ENCODE assay signal across 8 cellular contexts in genomic region chr20:1265916-1266166, GRCh38. TPM values are rescaled to one million over a fixed set of nuclear protein-coding genes. Genes with fewer than 3 reads are reported as not detected.
A peak's percentile ranks its signal among the peaks of the same experiment; 100 is the strongest.
DNase-seq lines count a peak whose midpoint lies in the region; ATAC-seq and TF ChIP-seq lines count a peak whose summit lies in the region.

No MANE protein-coding gene starts in this region.

- POLR2A ChIA-PET in activated CD8-positive, alpha-beta T cell treated with anti-CD3 and anti-CD28 coated beads for 36 hours (lab: Charles Lee) = interaction anchor here (0.9 to 3.1 kb wide), 6 partner anchors 11 to 200 kb away, joined by 3 to 15 read pairs (median 4); partner anchors contain the start of genes NSFL1C and RAD21L1

- H3K27ac Mint-ChIP-seq in activated CD8-positive, alpha-beta T cell treated with anti-CD3 and anti-CD28 coated beads for 36 hours = peak overlapping the region; percentile 88

- CTCF ChIA-PET in activated CD8-positive, alpha-beta T cell treated with anti-CD3 and anti-CD28 coated beads for 36 hours (lab: Charles Lee) = interaction anchor here (1.0 to 2.6 kb wide), 7 partner anchors 10 to 53 kb away, joined by 3 to 9 read pairs (median 5); no protein-coding TSS in a partner anchor

- intact Hi-C loops in activated CD8-positive, alpha-beta T cell treated with anti-CD3 and anti-CD28 coated beads for 36 hours (cut with micrococcal nuclease) = no loop called here
- intact Hi-C loops in right cardiac atrium (cut with DNase I) = no loop called here

- WGBS in right cardiac atrium = 5% methylated on average over 10 of the region's 10 CpGs

- peaks cover 7% of the 10 kb centered on the region for H3K36me3 Mint-ChIP-seq in activated CD8-positive, alpha-beta T cell treated with anti-CD3 and anti-CD28 coated beads for 36 hours (ENCODE audit: low read depth)

- TF ChIP-seq CTCF in HFF-Myc (IDR thresholded peaks at IDR 0.05; ENCODE audit: low read depth, low read length, missing control alignments) = no peak
- TF ChIP-seq CTCF in activated CD8-positive, alpha-beta T cell treated with anti-CD3 and anti-CD28 coated beads for 36 hours (IDR thresholded peaks at IDR 0.05) = no peak

- H3K27me3 Mint-ChIP-seq in activated CD8-positive, alpha-beta T cell treated with anti-CD3 and anti-CD28 coated beads for 36 hours = peaks cover 2% of the 10 kb centered on the region

- peak overlapping the region; percentile 31 for H3K27ac ChIP-seq in right cardiac atrium (ENCODE audit: low read length)
- H3K27ac ChIP-seq in skin epidermis = peak overlapping the region in 10 of 21 experiments; percentile 14 to 67 (median 58)

- peak overlapping the region; percentile 54 for H3K4me3 ChIP-seq in HFF-Myc (replicated peaks; ENCODE audit: low read depth, low read length)
- peak overlapping the region; percentile 87 for H3K4me3 ChIP-seq in right cardiac atrium (ENCODE audit: low read length)
- H3K4me3 ChIP-seq in skin epidermis = peak overlapping the region; percentile 59 to 83 (median 74)

- ATAC-seq in activated CD8-positive, alpha-beta T cell treated with anti-CD3 and anti-CD28 coated beads for 36 hours = no peak
- ATAC-seq in right cardiac atrium (no peak), HG03097 (IDR thresholded peaks at IDR 0.05; ENCODE audit: low FRiP score, unreplicated experiment) (no peak)

- no peaks in the 10 kb centered on the region for H3K27me3 ChIP-seq in right cardiac atrium (ENCODE audit: control insufficient read depth, insufficient read depth)

- H3K9me3 ChIP-seq in right cardiac atrium (ENCODE audit: control insufficient read depth, low read length) = no peaks in the 10 kb centered on the region

- H3K4me3 Mint-ChIP-seq in activated CD8-positive, alpha-beta T cell treated with anti-CD3 and anti-CD28 coated beads for 36 hours = peak overlapping the region; percentile 79

- DNase-seq in HFF-Myc (ENCODE audit: extremely low read depth, low read depth) (no peak), right cardiac atrium (no peak), NCI-H345 treated with DMSO at 0.1 percent for 48 hours (lab: John Stamatoyannopoulos, UW; ENCODE audit: unreplicated experiment) (no peak), NCI-H2196 treated with DMSO at 0.1 percent for 48 hours (lab: John Stamatoyannopoulos, UW; ENCODE audit: unreplicated experiment) (no peak), dedifferentiated amniotic fluid mesenchymal stem cell (ENCODE audit: extremely low spot score) (no peak)
- DNase-seq in activated CD8-positive, alpha-beta T cell treated with anti-CD3 and anti-CD28 coated beads for 36 hours = no peak

- no peaks in the 10 kb centered on the region for H3K4me1 ChIP-seq in right cardiac atrium (ENCODE audit: control insufficient read depth, insufficient read depth, low read length)

- H3K9me3 Mint-ChIP-seq in activated CD8-positive, alpha-beta T cell treated with anti-CD3 and anti-CD28 coated beads for 36 hours = peaks cover 12% of the 10 kb centered on the region

- H3K4me1 Mint-ChIP-seq in activated CD8-positive, alpha-beta T cell treated with anti-CD3 and anti-CD28 coated beads for 36 hours (ENCODE audit: low read depth) = peaks cover 42% of the 10 kb centered on the region

RNA-seq across cellular contexts. Expression of gene SNPH, which starts 0.3 kb away (rescaled TPM):
- total RNA-seq in activated CD8-positive, alpha-beta T cell treated with anti-CD3 and anti-CD28 coated beads for 36 hours = 1 to 10 TPM; 3.7 to 4.1 TPM
- total RNA-seq in right cardiac atrium = 1 to 10 TPM; 4.8 to 6.8 (median 5.7) TPM
- polyA plus RNA-seq in right cardiac atrium = 5.2 TPM

RNA-seq across cellular contexts. Expression of gene RAD21L1, which starts 40.0 kb away (rescaled TPM):
- under 1 TPM; 0.18 to 0.25 TPM for total RNA-seq in activated CD8-positive, alpha-beta T cell treated with anti-CD3 and anti-CD28 coated beads for 36 hours
- not detected for total RNA-seq in right cardiac atrium
- not detected for polyA plus RNA-seq in right cardiac atrium
